In the genomic region with DNA sequence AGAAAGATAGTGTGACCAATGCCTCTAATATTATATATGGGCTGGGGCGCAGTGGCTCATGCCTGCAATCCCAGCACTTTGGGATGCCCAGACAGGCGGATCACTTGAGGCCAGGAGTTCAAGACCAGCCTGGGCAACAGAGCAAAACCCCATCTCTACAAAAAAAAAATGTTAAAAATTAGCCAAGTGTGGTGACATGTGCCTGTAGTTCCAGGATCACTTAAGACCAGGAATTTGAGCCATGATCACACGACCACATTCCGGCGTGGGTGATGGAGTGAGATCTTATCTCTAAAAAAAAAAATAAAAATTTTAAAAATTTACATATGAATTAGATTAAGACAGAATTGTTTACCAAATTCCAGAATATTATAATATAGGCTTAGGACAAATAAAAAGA, we compare ENCODE assay signal across 1 cellular context.
TF ChIP-seq lines count a peak whose summit lies in the region.

No MANE protein-coding gene starts in this region.

TF ChIP-seq in GM23338, 12 proteins besides CTCF, POLR2A, EP300 and RAD21 (continued from another document):
- TF ChIP-seq, protein P1, sequence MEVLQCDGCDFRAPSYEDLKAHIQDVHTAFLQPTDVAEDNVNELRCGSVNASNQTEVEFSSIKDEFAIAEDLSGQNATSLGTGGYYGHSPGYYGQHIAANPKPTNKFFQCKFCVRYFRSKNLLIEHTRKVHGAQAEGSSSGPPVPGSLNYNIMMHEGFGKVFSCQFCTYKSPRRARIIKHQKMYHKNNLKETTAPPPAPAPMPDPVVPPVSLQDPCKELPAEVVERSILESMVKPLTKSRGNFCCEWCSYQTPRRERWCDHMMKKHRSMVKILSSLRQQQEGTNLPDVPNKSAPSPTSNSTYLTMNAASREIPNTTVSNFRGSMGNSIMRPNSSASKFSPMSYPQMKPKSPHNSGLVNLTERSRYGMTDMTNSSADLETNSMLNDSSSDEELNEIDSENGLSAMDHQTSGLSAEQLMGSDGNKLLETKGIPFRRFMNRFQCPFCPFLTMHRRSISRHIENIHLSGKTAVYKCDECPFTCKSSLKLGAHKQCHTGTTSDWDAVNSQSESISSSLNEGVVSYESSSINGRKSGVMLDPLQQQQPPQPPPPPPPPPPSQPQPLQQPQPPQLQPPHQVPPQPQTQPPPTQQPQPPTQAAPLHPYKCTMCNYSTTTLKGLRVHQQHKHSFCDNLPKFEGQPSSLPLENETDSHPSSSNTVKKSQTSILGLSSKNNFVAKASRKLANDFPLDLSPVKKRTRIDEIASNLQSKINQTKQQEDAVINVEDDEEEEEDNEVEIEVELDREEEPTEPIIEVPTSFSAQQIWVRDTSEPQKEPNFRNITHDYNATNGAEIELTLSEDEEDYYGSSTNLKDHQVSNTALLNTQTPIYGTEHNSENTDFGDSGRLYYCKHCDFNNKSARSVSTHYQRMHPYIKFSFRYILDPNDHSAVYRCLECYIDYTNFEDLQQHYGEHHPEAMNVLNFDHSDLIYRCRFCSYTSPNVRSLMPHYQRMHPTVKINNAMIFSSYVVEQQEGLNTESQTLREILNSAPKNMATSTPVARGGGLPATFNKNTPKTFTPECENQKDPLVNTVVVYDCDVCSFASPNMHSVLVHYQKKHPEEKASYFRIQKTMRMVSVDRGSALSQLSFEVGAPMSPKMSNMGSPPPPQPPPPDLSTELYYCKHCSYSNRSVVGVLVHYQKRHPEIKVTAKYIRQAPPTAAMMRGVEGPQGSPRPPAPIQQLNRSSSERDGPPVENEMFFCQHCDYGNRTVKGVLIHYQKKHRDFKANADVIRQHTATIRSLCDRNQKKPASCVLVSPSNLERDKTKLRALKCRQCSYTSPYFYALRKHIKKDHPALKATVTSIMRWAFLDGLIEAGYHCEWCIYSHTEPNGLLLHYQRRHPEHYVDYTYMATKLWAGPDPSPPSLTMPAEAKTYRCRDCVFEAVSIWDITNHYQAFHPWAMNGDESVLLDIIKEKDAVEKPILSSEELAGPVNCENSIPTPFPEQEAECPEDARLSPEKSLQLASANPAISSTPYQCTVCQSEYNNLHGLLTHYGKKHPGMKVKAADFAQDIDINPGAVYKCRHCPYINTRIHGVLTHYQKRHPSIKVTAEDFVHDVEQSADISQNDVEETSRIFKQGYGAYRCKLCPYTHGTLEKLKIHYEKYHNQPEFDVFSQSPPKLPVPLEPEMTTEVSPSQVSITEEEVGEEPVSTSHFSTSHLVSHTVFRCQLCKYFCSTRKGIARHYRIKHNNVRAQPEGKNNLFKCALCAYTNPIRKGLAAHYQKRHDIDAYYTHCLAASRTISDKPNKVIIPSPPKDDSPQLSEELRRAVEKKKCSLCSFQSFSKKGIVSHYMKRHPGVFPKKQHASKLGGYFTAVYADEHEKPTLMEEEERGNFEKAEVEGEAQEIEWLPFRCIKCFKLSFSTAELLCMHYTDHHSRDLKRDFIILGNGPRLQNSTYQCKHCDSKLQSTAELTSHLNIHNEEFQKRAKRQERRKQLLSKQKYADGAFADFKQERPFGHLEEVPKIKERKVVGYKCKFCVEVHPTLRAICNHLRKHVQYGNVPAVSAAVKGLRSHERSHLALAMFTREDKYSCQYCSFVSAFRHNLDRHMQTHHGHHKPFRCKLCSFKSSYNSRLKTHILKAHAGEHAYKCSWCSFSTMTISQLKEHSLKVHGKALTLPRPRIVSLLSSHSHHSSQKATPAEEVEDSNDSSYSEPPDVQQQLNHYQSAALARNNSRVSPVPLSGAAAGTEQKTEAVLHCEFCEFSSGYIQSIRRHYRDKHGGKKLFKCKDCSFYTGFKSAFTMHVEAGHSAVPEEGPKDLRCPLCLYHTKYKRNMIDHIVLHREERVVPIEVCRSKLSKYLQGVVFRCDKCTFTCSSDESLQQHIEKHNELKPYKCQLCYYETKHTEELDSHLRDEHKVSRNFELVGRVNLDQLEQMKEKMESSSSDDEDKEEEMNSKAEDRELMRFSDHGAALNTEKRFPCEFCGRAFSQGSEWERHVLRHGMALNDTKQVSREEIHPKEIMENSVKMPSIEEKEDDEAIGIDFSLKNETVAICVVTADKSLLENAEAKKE (CRISPR knock-in tag; IDR thresholded peaks at IDR 0.05): no peak
TF ChIP-seq in GM23338: peak in this region for 0.
